In genomic region chr15:65054333-65055200, GRCh38 we compare ENCODE assay signal across 9 cellular contexts. TPM values are rescaled to one million over a fixed set of nuclear protein-coding genes. Genes with fewer than 3 reads are reported as not detected.
DNase-seq lines count a peak whose midpoint lies in the region; ATAC-seq and TF ChIP-seq lines count a peak whose summit lies in the region.
"Had no signal": no experiment of that assay in that cellular context is flagged by ENCODE, and none has a peak within 500 bp of the region (broad histone marks: within the 10 kb centered on the region; RNA-seq: fewer than 3 reads in every experiment).

No MANE protein-coding gene starts in this region.

- H2AFZ ChIP-seq in OCI-LY7 (ENCODE audit: low read length) (no peak overlapping the region; the same call in 1 of the 2 replicates), neuronal stem cell (ENCODE audit: low read length) (no peak overlapping the region)

- POLR2A ChIA-PET in OCI-LY7 (lab: Charles Lee) = interaction anchor here (0.8 kb wide), 1 partner anchor 243 kb away, joined by 3 read pairs; no protein-coding TSS in a partner anchor

- H3K79me1 ChIP-seq in neuronal stem cell (ENCODE audit: low read depth, low read length) = no peaks in the 10 kb centered on the region

- no peak overlapping the region for H3K4me3 Mint-ChIP-seq in activated T-cell treated with anti-CD3 and anti-CD28 coated beads, Interleukin-2, amount 50 U/mL, for 72 hours
- no peak overlapping the region for H3K4me3 Mint-ChIP-seq in type B pancreatic cell

- H3K4me1 Mint-ChIP-seq in activated T-cell treated with anti-CD3 and anti-CD28 coated beads, Interleukin-2, amount 50 U/mL, for 72 hours (ENCODE audit: low read depth) = peaks cover 9% of the 10 kb centered on the region
- H3K4me1 Mint-ChIP-seq in type B pancreatic cell (ENCODE audit: unreplicated experiment) = peaks cover 16% of the 10 kb centered on the region

- H3K4me1 ChIP-seq in OCI-LY7 (ENCODE audit: insufficient read depth, low read length, poor library complexity, severe bottlenecking) (peaks cover 17% of the 10 kb centered on the region), neuronal stem cell (ENCODE audit: control insufficient read depth in 2 of 2, insufficient read depth in 1 of 2, low read depth in 1 of 2, low read length in 2 of 2) (peaks cover 5 to 10% of the 10 kb centered on the region in 2 donors)

- H3K4me3 ChIP-seq in OCI-LY7 (ENCODE audit: low read depth, low read length, poor library complexity, severe bottlenecking) = no peak overlapping the region
- H3K4me3 ChIP-seq in fibroblast of the aortic adventitia (ENCODE audit: low read depth, low read length) = no peak overlapping the region
- no peak overlapping the region for H3K4me3 ChIP-seq in neuronal stem cell (ENCODE audit: low read length in 2 of 2)

- no peak overlapping the region for H2BK12ac ChIP-seq in neuronal stem cell (ENCODE audit: low read length)

- H3K9ac ChIP-seq in neuronal stem cell (ENCODE audit: low read depth, low read length, poor library complexity) = peak overlapping the region; percentile 24

- no peak overlapping the region for H2AK5ac ChIP-seq in neuronal stem cell (ENCODE audit: low read depth, low read length)

- H3K27ac Mint-ChIP-seq in activated T-cell treated with anti-CD3 and anti-CD28 coated beads, Interleukin-2, amount 50 U/mL, for 72 hours = no peak overlapping the region
- H3K27ac Mint-ChIP-seq in type B pancreatic cell = no peak overlapping the region

- no peaks in the 10 kb centered on the region for H3K9me2 ChIP-seq in OCI-LY7 (ENCODE audit: insufficient read depth, low read length)

- no peaks in the 10 kb centered on the region for H3K79me2 ChIP-seq in OCI-LY7 (ENCODE audit: insufficient read depth, low read depth, low read length)

- H3K23ac ChIP-seq in neuronal stem cell (ENCODE audit: low read depth, low read length, poor library complexity) = no peak overlapping the region

- ATAC-seq in HG03135 (IDR thresholded peaks at IDR 0.05; ENCODE audit: unreplicated experiment) = peak; percentile 53
- ATAC-seq in activated T-cell treated with anti-CD3 and anti-CD28 coated beads, Interleukin-2, amount 50 U/mL, for 72 hours (replicated peaks in 1 of 2) = peak; percentile 52 to 54
- ATAC-seq in GM21619 (IDR thresholded peaks at IDR 0.05; ENCODE audit: unreplicated experiment) = no peak

- H2BK5ac ChIP-seq in neuronal stem cell (ENCODE audit: low read length) = no peak overlapping the region

- no peak overlapping the region for H4K8ac ChIP-seq in neuronal stem cell (ENCODE audit: low read depth, low read length)

- no peaks in the 10 kb centered on the region for H3K36me3 Mint-ChIP-seq in activated T-cell treated with anti-CD3 and anti-CD28 coated beads, Interleukin-2, amount 50 U/mL, for 72 hours (ENCODE audit: insufficient read depth in 2 of 2)
- no peaks in the 10 kb centered on the region for H3K36me3 Mint-ChIP-seq in type B pancreatic cell

- H2BK15ac ChIP-seq in neuronal stem cell (ENCODE audit: low read length) = no peak overlapping the region

- no peak overlapping the region for H3K14ac ChIP-seq in neuronal stem cell (ENCODE audit: low read length)

- H2BK120ac ChIP-seq in neuronal stem cell (ENCODE audit: low read depth, low read length) = no peak overlapping the region

- CTCF ChIA-PET in OCI-LY7 (lab: Charles Lee; ENCODE audit: unreplicated experiment) = no interaction called here

- intact Hi-C loops in OCI-LY7 (cut with micrococcal nuclease; ENCODE audit: unreplicated experiment) = loop anchor here (1.0 to 2.0 kb wide), 4 partner anchors 21 to 243 kb away; no protein-coding TSS in a partner anchor

- H3K27me3 ChIP-seq in neuronal stem cell (ENCODE audit: control insufficient read depth in 3 of 3, insufficient read depth in 3 of 3, low read depth in 1 of 3, low read length in 3 of 3) = peaks cover 0 to 10% (median 4%) of the 10 kb centered on the region in 3 experiments

- DNase-seq in D341Med (ENCODE audit: low spot score) = peak; percentile 89
- DNase-seq in OCI-LY7 (ENCODE audit: low spot score) = peak; percentile 70
- DNase-seq in activated T-cell treated with anti-CD3 and anti-CD28 coated beads, Interleukin-2, amount 50 U/mL, for 72 hours = peak; percentile 65 to 68
- DNase-seq in fibroblast of the aortic adventitia (ENCODE audit: low read depth) = peak; percentile 71
- DNase-seq in neuronal stem cell (ENCODE audit: low spot score) = peak; percentile 63
- DNase-seq in type B pancreatic cell (ENCODE audit: extremely low spot score, unreplicated experiment) = peak; percentile 81

- no peak overlapping the region for H4K91ac ChIP-seq in neuronal stem cell (ENCODE audit: low read depth, low read length, poor library complexity)

- H3K4ac ChIP-seq in neuronal stem cell (ENCODE audit: low read length) = no peak overlapping the region

- BruUV-seq in OCI-LY7 (replicated peaks; lab: Mats Ljungman, UMichigan) = no TSS peak

- no CpG with 5 or more reads among the region's 26 CpGs for WGBS in neuronal stem cell (ENCODE audit: extremely low coverage in 2 of 2, insufficient read length in 2 of 2, insufficient replicate concordance in 1 of 2), 2 donors

- H3K27ac ChIP-seq in OCI-LY7 (ENCODE audit: low read depth, low read length, poor library complexity, severe bottlenecking) (no peak overlapping the region), neuronal stem cell (replicated peaks; ENCODE audit: low read length) (no peak overlapping the region)

- H3K9me3 Mint-ChIP-seq in activated T-cell treated with anti-CD3 and anti-CD28 coated beads, Interleukin-2, amount 50 U/mL, for 72 hours = no peaks in the 10 kb centered on the region
- no peaks in the 10 kb centered on the region for H3K9me3 Mint-ChIP-seq in type B pancreatic cell

- H3K27me3 Mint-ChIP-seq in activated T-cell treated with anti-CD3 and anti-CD28 coated beads, Interleukin-2, amount 50 U/mL, for 72 hours (ENCODE audit: low read depth) = no peaks in the 10 kb centered on the region
- H3K27me3 Mint-ChIP-seq in type B pancreatic cell = no peaks in the 10 kb centered on the region

- no peaks in the 10 kb centered on the region for H4K20me1 ChIP-seq in OCI-LY7 (ENCODE audit: insufficient read depth, low read length)

- H3K18ac ChIP-seq in neuronal stem cell (ENCODE audit: low read length) = no peak overlapping the region

- H3K36me3 ChIP-seq in OCI-LY7 (ENCODE audit: insufficient read depth, low read length) = no peaks in the 10 kb centered on the region
- H3K36me3 ChIP-seq in neuronal stem cell (replicated peaks in 1 of 2; ENCODE audit: control insufficient read depth in 2 of 2, insufficient read depth in 2 of 2, low read length in 2 of 2) = no peaks in the 10 kb centered on the region

- TF ChIP-seq CTCF in OCI-LY7 (conservative IDR thresholded peaks at IDR 0.05; ENCODE audit: low read length) (peak; percentile 85), fibroblast of the aortic adventitia (IDR thresholded peaks at IDR 0.05; ENCODE audit: insufficient read depth, low read length) (peak; percentile 98), type B pancreatic cell (conservative IDR thresholded peaks at IDR 0.05) (peak; percentile 95)

- H3K9me3 ChIP-seq in OCI-LY7 (ENCODE audit: low read length) = no peaks in the 10 kb centered on the region
- H3K9me3 ChIP-seq in neuronal stem cell (replicated peaks in 1 of 2; ENCODE audit: control insufficient read depth in 2 of 2, insufficient read depth in 1 of 2, low read depth in 1 of 2, low read length in 2 of 2) = no peaks in the 10 kb centered on the region

- H3K4me2 ChIP-seq in OCI-LY7 (ENCODE audit: low read length) (no peak overlapping the region), neuronal stem cell (ENCODE audit: insufficient read depth, low read length, poor library complexity, severe bottlenecking) (no peak overlapping the region)

RNA-seq across cellular contexts. Expression of gene SLC51B, which starts 9.4 kb away (rescaled TPM):
- total RNA-seq in OCI-LY7 (2014; rRNA removed; shearing (Covaris generic)) = not detected in 2 replicates
- not detected in 2 replicates for total RNA-seq in OCI-LY7 (2022)
- not detected for total RNA-seq in activated T-cell treated with anti-CD3 and anti-CD28 coated beads, Interleukin-2, amount 50 U/mL, for 72 hours
- not detected in 2 replicates for total RNA-seq in fibroblast of the aortic adventitia (ENCODE audit: low replicate concordance)
- not detected for polyA plus RNA-seq in neuronal stem cell (2013, experiment 1 of 2)
- not detected for polyA plus RNA-seq in neuronal stem cell (2013, experiment 2 of 2)
- 1.2 and 5.7 TPM in 2 replicates for total RNA-seq in type B pancreatic cell (ENCODE audit: low replicate concordance)
- total RNA-seq: activated CD8-positive, alpha-beta memory T cell treated with anti-CD3 and anti-CD28 coated beads for 36 hours had no signal

RNA-seq across cellular contexts. Expression of gene RASL12, which starts 13.2 kb away (rescaled TPM):
- total RNA-seq in OCI-LY7 (2014; rRNA removed; shearing (Covaris generic)) = not detected in 2 replicates
- total RNA-seq in OCI-LY7 (2022) (not detected in 2 replicates), fibroblast of the aortic adventitia (ENCODE audit: low replicate concordance) (1.7 and 1.9 TPM in 2 replicates), type B pancreatic cell (ENCODE audit: low replicate concordance) (0.33 and 4.0 TPM in 2 replicates)
- not detected for total RNA-seq in activated T-cell treated with anti-CD3 and anti-CD28 coated beads, Interleukin-2, amount 50 U/mL, for 72 hours
- 4.1 TPM for polyA plus RNA-seq in neuronal stem cell (2013, experiment 1 of 2)
- 4.2 TPM for polyA plus RNA-seq in neuronal stem cell (2013, experiment 2 of 2)
- total RNA-seq: activated CD8-positive, alpha-beta memory T cell treated with anti-CD3 and anti-CD28 coated beads for 36 hours had no signal

RNA-seq across cellular contexts. Expression of gene KBTBD13, which starts 22.0 kb away (rescaled TPM):
- not detected in 2 replicates for total RNA-seq in OCI-LY7 (2014; rRNA removed; shearing (Covaris generic))
- not detected in 2 replicates for total RNA-seq in OCI-LY7 (2022)
- total RNA-seq in activated T-cell treated with anti-CD3 and anti-CD28 coated beads, Interleukin-2, amount 50 U/mL, for 72 hours = not detected
- not detected in 2 replicates for total RNA-seq in fibroblast of the aortic adventitia (ENCODE audit: low replicate concordance)
- 0.01 TPM for polyA plus RNA-seq in neuronal stem cell (2013, experiment 1 of 2)
- polyA plus RNA-seq in neuronal stem cell (2013, experiment 2 of 2) = not detected
- total RNA-seq in type B pancreatic cell (ENCODE audit: low replicate concordance) = not detected in 2 replicates
- total RNA-seq: activated CD8-positive, alpha-beta memory T cell treated with anti-CD3 and anti-CD28 coated beads for 36 hours had no signal

RNA-seq across cellular contexts. Expression of gene MTFMT, which starts 25.1 kb away (rescaled TPM):
- total RNA-seq in OCI-LY7 (2014; rRNA removed; shearing (Covaris generic)) = 9.1 and 9.7 TPM in 2 replicates
- total RNA-seq in OCI-LY7 (2022) (19.0 and 19.1 TPM in 2 replicates), fibroblast of the aortic adventitia (ENCODE audit: low replicate concordance) (14.1 and 19.2 TPM in 2 replicates), type B pancreatic cell (ENCODE audit: low replicate concordance) (19.2 and 19.5 TPM in 2 replicates)
- 10 to 100 TPM; 12.9 to 18.2 TPM for total RNA-seq in activated T-cell treated with anti-CD3 and anti-CD28 coated beads, Interleukin-2, amount 50 U/mL, for 72 hours
- 14.3 TPM for polyA plus RNA-seq in neuronal stem cell (2013, experiment 1 of 2)
- polyA plus RNA-seq in neuronal stem cell (2013, experiment 2 of 2) = 14.6 TPM
